ENCODE assay signal across 9 cellular contexts in genomic region chr12:69241444-69242092, GRCh38. TPM values are rescaled to one million over a fixed set of nuclear protein-coding genes. Genes with fewer than 3 reads are reported as not detected.
DNase-seq lines count a peak whose midpoint lies in the region; ATAC-seq and TF ChIP-seq lines count a peak whose summit lies in the region.
"Had no signal": no experiment of that assay in that cellular context is flagged by ENCODE, and none has a peak within 500 bp of the region (broad histone marks: within the 10 kb centered on the region; RNA-seq: fewer than 3 reads in every experiment).

No MANE protein-coding gene starts in this region.

- peaks cover 6 to 8% of the 10 kb centered on the region in 2 donors for H3K36me3 Mint-ChIP-seq in activated T-cell treated with anti-CD3 and anti-CD28 coated beads, Interleukin-2, amount 50 U/mL, for 72 hours (ENCODE audit: insufficient read depth in 2 of 2)
- peaks cover 4% of the 10 kb centered on the region for H3K36me3 Mint-ChIP-seq in T-helper 17 cell (ENCODE audit: low read depth)
- peaks cover 43% of the 10 kb centered on the region for H3K36me3 Mint-ChIP-seq in stimulated activated effector memory CD8-positive, alpha-beta T cell treated with anti-CD3 and anti-CD28 coated beads, Interleukin-12 subunit alpha, Interleukin-12 subunit beta, amount 100 ng/mL, for 72 hours

- H3K4me3 ChIP-seq in fibroblast of the aortic adventitia (ENCODE audit: low read depth, low read length), result peak overlapping the region; percentile 84

- no peaks in the 10 kb centered on the region for H3K9me3 ChIP-seq in T-helper 17 cell (ENCODE audit: control insufficient read depth, low read length, poor library complexity, severe bottlenecking)

- peak overlapping the region; percentile 92 for H3K27ac Mint-ChIP-seq in activated T-cell treated with anti-CD3 and anti-CD28 coated beads, Interleukin-2, amount 50 U/mL, for 72 hours
- H3K27ac Mint-ChIP-seq in T-helper 17 cell, result peak overlapping the region; percentile 97
- no peak overlapping the region for H3K27ac Mint-ChIP-seq in stimulated activated effector memory CD8-positive, alpha-beta T cell treated with anti-CD3 and anti-CD28 coated beads, Interleukin-12 subunit alpha, Interleukin-12 subunit beta, amount 100 ng/mL, for 72 hours

- DNase-seq in activated T-cell treated with anti-CD3 and anti-CD28 coated beads, Interleukin-2, amount 50 U/mL, for 72 hours, result no peak
- DNase-seq in activated T-cell treated with anti-CD3 and anti-CD28 coated beads, Interleukin-2, amount 50 U/mL, for 1 hour, result no peak
- no peak for DNase-seq in T-helper 17 cell
- peak; percentile 22 for DNase-seq in fibroblast of the aortic adventitia (ENCODE audit: low read depth)
- no peak for DNase-seq in stimulated activated effector memory CD8-positive, alpha-beta T cell treated with anti-CD3 and anti-CD28 coated beads, Interleukin-12 subunit alpha, Interleukin-12 subunit beta, amount 100 ng/mL, for 72 hours (ENCODE audit: low spot score in 2 of 2)
- no peak for DNase-seq in effector CD4-positive, alpha-beta T cell
- DNase-seq: EL had no signal

- ATAC-seq in activated T-cell treated with anti-CD3 and anti-CD28 coated beads, Interleukin-2, amount 50 U/mL, for 72 hours (replicated peaks in 1 of 2), result no peak
- no peak for ATAC-seq in T-helper 17 cell
- ATAC-seq in stimulated activated effector memory CD8-positive, alpha-beta T cell treated with anti-CD3 and anti-CD28 coated beads, Interleukin-12 subunit alpha, Interleukin-12 subunit beta, amount 100 ng/mL, for 72 hours, result no peak
- no peak for ATAC-seq in GM18517 (IDR thresholded peaks at IDR 0.05; ENCODE audit: unreplicated experiment)
- no peak for ATAC-seq in GM19035 (IDR thresholded peaks at IDR 0.05; ENCODE audit: unreplicated experiment)

- H3K27me3 Mint-ChIP-seq in activated T-cell treated with anti-CD3 and anti-CD28 coated beads, Interleukin-2, amount 50 U/mL, for 72 hours (ENCODE audit: low read depth), result no peaks in the 10 kb centered on the region
- no peaks in the 10 kb centered on the region for H3K27me3 Mint-ChIP-seq in T-helper 17 cell

- peak overlapping the region; percentile 98 to 100 for H3K4me3 Mint-ChIP-seq in activated T-cell treated with anti-CD3 and anti-CD28 coated beads, Interleukin-2, amount 50 U/mL, for 72 hours
- H3K4me3 Mint-ChIP-seq in T-helper 17 cell, result peak overlapping the region; percentile 69
- peak overlapping the region; percentile 99 for H3K4me3 Mint-ChIP-seq in stimulated activated effector memory CD8-positive, alpha-beta T cell treated with anti-CD3 and anti-CD28 coated beads, Interleukin-12 subunit alpha, Interleukin-12 subunit beta, amount 100 ng/mL, for 72 hours

- TF ChIP-seq CTCF in fibroblast of the aortic adventitia (IDR thresholded peaks at IDR 0.05; ENCODE audit: insufficient read depth, low read length), result no peak

- no peaks in the 10 kb centered on the region for H3K9me3 Mint-ChIP-seq in activated T-cell treated with anti-CD3 and anti-CD28 coated beads, Interleukin-2, amount 50 U/mL, for 72 hours
- H3K9me3 Mint-ChIP-seq in stimulated activated effector memory CD8-positive, alpha-beta T cell treated with anti-CD3 and anti-CD28 coated beads, Interleukin-12 subunit alpha, Interleukin-12 subunit beta, amount 100 ng/mL, for 72 hours, result no peaks in the 10 kb centered on the region

- peaks cover 60% of the 10 kb centered on the region for H3K4me1 Mint-ChIP-seq in activated T-cell treated with anti-CD3 and anti-CD28 coated beads, Interleukin-2, amount 50 U/mL, for 72 hours (ENCODE audit: low read depth)
- H3K4me1 Mint-ChIP-seq in T-helper 17 cell, result peaks cover 36% of the 10 kb centered on the region
- peaks cover 48% of the 10 kb centered on the region for H3K4me1 Mint-ChIP-seq in stimulated activated effector memory CD8-positive, alpha-beta T cell treated with anti-CD3 and anti-CD28 coated beads, Interleukin-12 subunit alpha, Interleukin-12 subunit beta, amount 100 ng/mL, for 72 hours

RNA-seq across cellular contexts. Expression of gene CPSF6, which starts 2.2 kb away (rescaled TPM):
- 10 to 100 TPM; 86.1 to 97.2 TPM for total RNA-seq in activated T-cell treated with anti-CD3 and anti-CD28 coated beads, Interleukin-2, amount 50 U/mL, for 72 hours
- 10 to 100 TPM; 85.4 to 87.3 TPM for total RNA-seq in T-helper 17 cell
- 13.4 and 25.8 TPM in 2 replicates for total RNA-seq in fibroblast of the aortic adventitia (ENCODE audit: low replicate concordance)
